ENCODE assay signal across 8 cellular contexts in genomic region chr19:53865918-53866696, GRCh38. TPM values are rescaled to one million over a fixed set of nuclear protein-coding genes. Genes with fewer than 3 reads are reported as not detected.
A peak's percentile ranks its signal among the peaks of the same experiment; 100 is the strongest.
DNase-seq lines count a peak whose midpoint lies in the region; ATAC-seq lines count a peak whose summit lies in the region.

No MANE protein-coding gene starts in this region.

- DNase-seq in NCI-H226 (peak; percentile 51), fibroblast of gingiva (ENCODE audit: low read depth) (peak; percentile 82), mucosa of gallbladder (ENCODE audit: low spot score) (peak; percentile 48)
- DNase-seq in stimulated activated naive CD8-positive, alpha-beta T cell treated with anti-CD3 and anti-CD28 coated beads, Interleukin-15, amount 100 ng/mL, for 72 hours = peak; percentile 55 to 63

- H3K9me3 ChIP-seq in ES-I3 (ENCODE audit: control insufficient read depth, insufficient read depth, low read length) = no peaks in the 10 kb centered on the region

- H3K4me1 ChIP-seq in ES-I3 (ENCODE audit: insufficient read depth, low read length) = peaks cover 17% of the 10 kb centered on the region

- H3K9ac ChIP-seq in ES-I3 (ENCODE audit: low read depth, low read length) = peak overlapping the region; percentile 83

- H3K36me3 ChIP-seq in ES-I3 (ENCODE audit: insufficient read depth, low read length) = no peaks in the 10 kb centered on the region; the same call in 1 of the 2 replicates

- peak overlapping the region; percentile 99 for H3K27ac Mint-ChIP-seq in activated T-helper 17 cell treated with anti-CD3 and anti-CD28 coated beads, Interleukin-2, amount 50 U/mL, for 72 hours
- H3K27ac Mint-ChIP-seq in stimulated activated naive CD8-positive, alpha-beta T cell treated with anti-CD3 and anti-CD28 coated beads, Interleukin-15, amount 100 ng/mL, for 72 hours = peak overlapping the region; percentile 91 to 99

- H3K4me3 Mint-ChIP-seq in activated T-helper 17 cell treated with anti-CD3 and anti-CD28 coated beads, Interleukin-2, amount 50 U/mL, for 72 hours = peak overlapping the region; percentile 96
- H3K4me3 Mint-ChIP-seq in stimulated activated naive CD8-positive, alpha-beta T cell treated with anti-CD3 and anti-CD28 coated beads, Interleukin-15, amount 100 ng/mL, for 72 hours = peak overlapping the region; percentile 92 to 98

- peak; percentile 46 for ATAC-seq in activated T-helper 17 cell treated with anti-CD3 and anti-CD28 coated beads, Interleukin-2, amount 50 U/mL, for 72 hours (replicated peaks)
- ATAC-seq in stimulated activated naive CD8-positive, alpha-beta T cell treated with anti-CD3 and anti-CD28 coated beads, Interleukin-15, amount 100 ng/mL, for 72 hours = peak; percentile 40
- ATAC-seq in GM21447 (IDR thresholded peaks at IDR 0.05; ENCODE audit: unreplicated experiment) (no peak), HG02623 (IDR thresholded peaks at IDR 0.05; ENCODE audit: unreplicated experiment) (no peak)

- H3K4me1 Mint-ChIP-seq in activated T-helper 17 cell treated with anti-CD3 and anti-CD28 coated beads, Interleukin-2, amount 50 U/mL, for 72 hours = peaks cover 10% of the 10 kb centered on the region
- H3K4me1 Mint-ChIP-seq in stimulated activated naive CD8-positive, alpha-beta T cell treated with anti-CD3 and anti-CD28 coated beads, Interleukin-15, amount 100 ng/mL, for 72 hours = peaks cover 36% of the 10 kb centered on the region

- no peaks in the 10 kb centered on the region for H3K9me3 Mint-ChIP-seq in activated T-helper 17 cell treated with anti-CD3 and anti-CD28 coated beads, Interleukin-2, amount 50 U/mL, for 72 hours
- H3K9me3 Mint-ChIP-seq in stimulated activated naive CD8-positive, alpha-beta T cell treated with anti-CD3 and anti-CD28 coated beads, Interleukin-15, amount 100 ng/mL, for 72 hours = no peaks in the 10 kb centered on the region

- peaks cover 28% of the 10 kb centered on the region for H3K36me3 Mint-ChIP-seq in activated T-helper 17 cell treated with anti-CD3 and anti-CD28 coated beads, Interleukin-2, amount 50 U/mL, for 72 hours (ENCODE audit: low read depth)

- H3K27me3 Mint-ChIP-seq in activated T-helper 17 cell treated with anti-CD3 and anti-CD28 coated beads, Interleukin-2, amount 50 U/mL, for 72 hours = no peaks in the 10 kb centered on the region
- no peaks in the 10 kb centered on the region for H3K27me3 Mint-ChIP-seq in stimulated activated naive CD8-positive, alpha-beta T cell treated with anti-CD3 and anti-CD28 coated beads, Interleukin-15, amount 100 ng/mL, for 72 hours

RNA-seq across cellular contexts. Expression of gene MYADM, which starts 1.6 kb away (rescaled TPM):
- 10 to 100 TPM; 48.8 to 72.8 TPM for total RNA-seq in activated T-helper 17 cell treated with anti-CD3 and anti-CD28 coated beads, Interleukin-2, amount 50 U/mL, for 72 hours
- 125 TPM for total RNA-seq in mucosa of gallbladder

RNA-seq across cellular contexts. Expression of gene PRKCG, which starts 15.9 kb away (rescaled TPM):
- total RNA-seq in activated T-helper 17 cell treated with anti-CD3 and anti-CD28 coated beads, Interleukin-2, amount 50 U/mL, for 72 hours = not detected
- total RNA-seq in mucosa of gallbladder = 0.09 TPM

RNA-seq across cellular contexts. Expression of gene NLRP12, which starts 42.0 kb away (rescaled TPM):
- total RNA-seq in activated T-helper 17 cell treated with anti-CD3 and anti-CD28 coated beads, Interleukin-2, amount 50 U/mL, for 72 hours = not detected
- total RNA-seq in mucosa of gallbladder = 0.20 TPM

RNA-seq across cellular contexts. Expression of gene CACNG7, which starts 43.0 kb away (rescaled TPM):
- not detected for total RNA-seq in activated T-helper 17 cell treated with anti-CD3 and anti-CD28 coated beads, Interleukin-2, amount 50 U/mL, for 72 hours
- not detected for total RNA-seq in mucosa of gallbladder

Comparison
In these comparisons a context has a peak if more than half of its experiments do, and no peak if none do; other contexts are left out.
1. ATAC-seq: peak in activated T-helper 17 cell treated with anti-CD3 and anti-CD28 coated beads, Interleukin-2, amount 50 U/mL, for 72 hours (single experiment) and stimulated activated naive CD8-positive, alpha-beta T cell treated with anti-CD3 and anti-CD28 coated beads, Interleukin-15, amount 100 ng/mL, for 72 hours (single experiment); none in GM21447 (single experiment) and HG02623 (single experiment).
2. Peak in every context shown above with its lines, with median percentiles within 50 percentile points of each other: DNase-seq.